ENCODE assay signal across 19 cellular contexts in the genomic region with DNA sequence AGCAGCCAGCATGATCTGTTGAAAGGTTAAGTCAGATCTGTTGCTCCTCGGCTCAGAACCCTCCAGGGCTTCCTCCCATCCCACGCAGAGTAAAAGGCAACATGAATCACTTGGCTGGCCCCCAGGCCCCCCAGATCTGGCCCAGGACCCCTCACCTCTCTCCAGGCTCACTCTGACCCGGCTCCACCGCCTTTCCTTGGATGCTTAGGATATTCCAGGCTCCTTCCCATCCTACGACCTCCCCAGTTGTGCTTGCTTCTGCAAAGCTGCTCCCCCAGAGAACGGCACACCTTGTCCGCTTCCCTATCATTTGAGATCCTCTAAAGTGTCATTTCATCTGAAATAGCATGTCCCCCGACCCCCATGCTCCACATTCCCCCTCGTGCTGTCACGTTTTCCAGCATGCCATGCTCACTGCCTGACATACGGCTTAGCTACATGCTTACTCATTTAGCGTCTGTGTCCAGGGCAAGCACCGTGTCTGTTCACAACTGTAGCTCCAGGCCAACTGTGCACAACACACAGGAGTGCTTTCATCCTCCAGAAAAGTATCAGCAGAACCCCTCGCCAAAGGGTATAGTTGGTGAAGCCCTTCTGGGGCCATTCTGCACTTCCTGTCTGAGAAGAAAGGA. TPM values are rescaled to one million over a fixed set of nuclear protein-coding genes. Genes with fewer than 3 reads are reported as not detected.
A peak's percentile ranks its signal among the peaks of the same experiment; 100 is the strongest.
DNase-seq lines count a peak whose midpoint lies in the region; ATAC-seq and TF ChIP-seq lines count a peak whose summit lies in the region.
"Had no signal": no experiment of that assay in that cellular context is flagged by ENCODE, and none has a peak within 500 bp of the region (broad histone marks: within the 10 kb centered on the region; RNA-seq: fewer than 3 reads in every experiment).

No MANE protein-coding gene starts in this region.

- no peak for TF ChIP-seq CTCF in fibroblast of mammary gland (conservative IDR thresholded peaks at IDR 0.05; ENCODE audit: control insufficient read depth, insufficient read depth, low read depth, low read length)
- no peak for TF ChIP-seq CTCF in testis (IDR thresholded peaks at IDR 0.05)

- ATAC-seq in right cardiac atrium = no peak
- ATAC-seq: GM12878, GM23338 had no signal

- intact Hi-C loops in cardiac septum (cut with DNase I) (no loop called here), right cardiac atrium (cut with DNase I) (no loop called here), testis (cut with DNase I; ENCODE audit: low total_unique reads) (no loop called here)

- no peaks in the 10 kb centered on the region for H3K4me1 ChIP-seq in right cardiac atrium (ENCODE audit: control insufficient read depth, insufficient read depth, low read length)
- no peaks in the 10 kb centered on the region for H3K4me1 ChIP-seq in testis
- H3K4me1 ChIP-seq: HAP-1 had no signal

- peak; percentile 46 for DNase-seq in cardiac septum (ENCODE audit: low spot score)
- no peak for DNase-seq in right cardiac atrium
- DNase-seq in fibroblast of mammary gland (ENCODE audit: low read depth) = peak; percentile 32
- DNase-seq in mesenteric fat pad (ENCODE audit: low spot score) = peak; percentile 87
- peak; percentile 3 for DNase-seq in testis
- DNase-seq in COR-L47 (lab: John Stamatoyannopoulos, UW) = no peak
- no peak for DNase-seq in HT-29 (ENCODE audit: low spot score)
- DNase-seq in germinal center (ENCODE audit: low spot score) = no peak
- DNase-seq: ACHN; Calu3; CD4-positive, CD25-positive, alpha-beta regulatory T cell; DMS 273 treated with DMSO at 0.1 percent for 48 hours; DMS79 had no signal

- no peaks in the 10 kb centered on the region for H3K9me3 ChIP-seq in right cardiac atrium (ENCODE audit: control insufficient read depth, low read length)
- H3K9me3 ChIP-seq in testis = no peaks in the 10 kb centered on the region
- H3K9me3 ChIP-seq: BLaER1 treated with 17β-estradiol and CSF1 and Interleukin-3, amounts not matched to agents 10 nM and 100 nM; HAP-1 had no signal

- H3K4me3 ChIP-seq in right cardiac atrium (ENCODE audit: low read length) (no peak overlapping the region), fibroblast of mammary gland (ENCODE audit: control insufficient read depth, low read depth, low read length) (no peak overlapping the region), testis (no peak overlapping the region)
- H3K4me3 ChIP-seq: BLaER1 treated with 17β-estradiol and CSF1 and Interleukin-3, amounts not matched to agents 10 nM and 100 nM; GM12878; GM23338; HAP-1 had no signal

- no peak for TF ChIP-seq POLR2A in testis (IDR thresholded peaks at IDR 0.05)

- H3K27ac ChIP-seq in right cardiac atrium (ENCODE audit: low read length) = no peak overlapping the region
- H3K27ac ChIP-seq in testis = no peak overlapping the region
- H3K27ac ChIP-seq: BLaER1 treated with 17β-estradiol and CSF1 and Interleukin-3, amounts not matched to agents 10 nM and 100 nM; HL-60 had no signal

- H3K36me3 ChIP-seq in testis (ENCODE audit: low read depth, missing control alignments) = no peaks in the 10 kb centered on the region
- H3K36me3 ChIP-seq: BLaER1 treated with 17β-estradiol and CSF1 and Interleukin-3, amounts not matched to agents 10 nM and 100 nM; HAP-1 had no signal

- WGBS in right cardiac atrium = 70% methylated on average over 14 of the region's 14 CpGs
- WGBS in testis, 2 donors = 70 to 72% methylated on average over 14 of the region's 14 CpGs

- H3K27me3 ChIP-seq in right cardiac atrium (ENCODE audit: control insufficient read depth, insufficient read depth) (no peaks in the 10 kb centered on the region), testis (no peaks in the 10 kb centered on the region)
- H3K27me3 ChIP-seq: BLaER1 treated with 17β-estradiol and CSF1 and Interleukin-3, amounts not matched to agents 10 nM and 100 nM had no signal

RNA-seq across cellular contexts. Expression of a gene that starts 33.6 kb away (rescaled TPM):
- total RNA-seq in cardiac septum (0.57 TPM), right cardiac atrium (1 to 10 TPM in 1 of 4 donors, under 1 TPM in 3; 0.23 to 1.2 (median 0.55) TPM), mesenteric fat pad (11.4 TPM), testis (under 1 TPM; 0.63 to 0.87 TPM)
- polyA plus RNA-seq in right cardiac atrium (0.57 TPM), testis (ENCODE audit: insufficient read depth, low read depth, low replicate concordance) (2.9 TPM)
- 0.05 TPM in 1 of 2 replicates, not detected in the other for total RNA-seq in HT-29 (2014; rRNA removed; shearing (Covaris generic))
- total RNA-seq: CD4-positive, CD25-positive, alpha-beta regulatory T cell; G401; GM12878 had no signal
- polyA plus RNA-seq: CD4-positive, CD25-positive, alpha-beta regulatory T cell had no signal

Comparison
In these comparisons a context has a peak if more than half of its experiments do, and no peak if none do; other contexts are left out.
1. DNase-seq: peak in cardiac septum (single experiment), fibroblast of mammary gland (single experiment), mesenteric fat pad (single experiment) and testis (single experiment); none in right cardiac atrium (0 of 3), COR-L47 (single experiment), HT-29 (single experiment) and germinal center (single experiment).